ENCODE assay signal across 16 cellular contexts in the genomic region with DNA sequence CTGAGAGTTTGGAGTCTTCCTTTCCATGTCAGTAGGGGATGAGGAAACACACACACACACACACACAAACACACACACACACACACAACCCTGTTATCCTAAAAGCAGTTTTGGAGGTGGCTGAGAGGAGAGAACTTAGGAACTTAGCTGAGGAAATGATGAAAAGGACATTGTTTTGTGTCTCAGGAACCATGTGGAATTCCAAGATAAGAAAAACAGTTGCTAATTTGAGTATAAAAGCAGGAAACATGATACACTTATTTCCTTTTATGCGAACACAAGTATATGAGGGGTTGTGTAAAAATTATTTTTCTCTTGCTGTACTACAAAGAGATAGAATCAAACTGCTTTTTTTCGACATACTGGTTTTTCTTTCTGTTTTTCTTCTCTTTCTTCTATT. TPM values are rescaled to one million over a fixed set of nuclear protein-coding genes. Genes with fewer than 3 reads are reported as not detected.
DNase-seq lines count a peak whose midpoint lies in the region; ATAC-seq and TF ChIP-seq lines count a peak whose summit lies in the region.
"Had no signal": no experiment of that assay in that cellular context is flagged by ENCODE, and none has a peak within 500 bp of the region (broad histone marks: within the 10 kb centered on the region; RNA-seq: fewer than 3 reads in every experiment).

A gene with protein sequence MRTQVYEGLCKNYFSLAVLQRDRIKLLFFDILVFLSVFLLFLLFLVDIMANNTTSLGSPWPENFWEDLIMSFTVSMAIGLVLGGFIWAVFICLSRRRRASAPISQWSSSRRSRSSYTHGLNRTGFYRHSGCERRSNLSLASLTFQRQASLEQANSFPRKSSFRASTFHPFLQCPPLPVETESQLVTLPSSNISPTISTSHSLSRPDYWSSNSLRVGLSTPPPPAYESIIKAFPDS (plus strand): TSS at position 264 of the 400 bp plus-strand sequence. CDS start 6 bp downstream, at position 270.

- TF ChIP-seq CTCF in endodermal cell (conservative IDR thresholded peaks at IDR 0.05), result no peak
- TF ChIP-seq CTCF in Calu3 (IDR thresholded peaks at IDR 0.05; ENCODE audit: unreplicated experiment), result no peak

- H3K9ac ChIP-seq in endodermal cell (ENCODE audit: extremely low read depth, low read length, poor library complexity, severe bottlenecking) (no peak within 1 kb of the TSS), subcutaneous abdominal adipose tissue (ENCODE audit: low read length in 5 of 5) (peak within 1 kb of the TSS in 1 of 5 donors; percentile 45)
- H3K9ac ChIP-seq: BLaER1 had no signal

- H3K9me3 Mint-ChIP-seq in endodermal cell (no peaks in the 10 kb centered on the region), Calu3 (ENCODE audit: low read depth, unreplicated experiment) (no peaks in the 10 kb centered on the region)
- H3K9me3 Mint-ChIP-seq in activated T-cell treated with anti-CD3 and anti-CD28 coated beads, Interleukin-2, amount 50 U/mL, for 24 hours, result no peaks in the 10 kb centered on the region

- DNase-seq in OCI-M1 (lab: John Stamatoyannopoulos, UW) (peak; percentile 43), endodermal cell (no peak), left lobe of liver (ENCODE audit: low spot score) (no peak), Calu3 (no peak), HT-29 (ENCODE audit: low spot score) (no peak)
- no peak for DNase-seq in activated T-cell treated with anti-CD3 and anti-CD28 coated beads, Interleukin-2, amount 50 U/mL, for 24 hours
- no peak for DNase-seq in stimulated activated CD4-positive, alpha-beta T cell treated with anti-CD3 and anti-CD28 coated beads, Interleukin-2, amount 100 ng/mL, for 48 hours
- DNase-seq: activated CD4-positive, CD25-positive, alpha-beta regulatory T cell; cortex of kidney; glutamatergic neuron; H7; MM.1S had no signal

- CTCF ChIA-PET in Calu3 (lab: Charles Lee), result no interaction called here

- H3K4me1 ChIP-seq in endodermal cell (ENCODE audit: control insufficient read depth, insufficient read depth, low read length) (no peaks in the 10 kb centered on the region), subcutaneous abdominal adipose tissue (ENCODE audit: control insufficient read depth in 5 of 5, insufficient read depth in 5 of 5, low read length in 5 of 5) (peaks cover 0 to 14% (median 0%) of the 10 kb centered on the region in 5 donors)
- H3K4me1 ChIP-seq: BLaER1 had no signal

- H3K27me3 Mint-ChIP-seq in endodermal cell (ENCODE audit: insufficient read depth), result no peaks in the 10 kb centered on the region
- H3K27me3 Mint-ChIP-seq in Calu3 (ENCODE audit: unreplicated experiment), result no peaks in the 10 kb centered on the region
- H3K27me3 Mint-ChIP-seq in activated T-cell treated with anti-CD3 and anti-CD28 coated beads, Interleukin-2, amount 50 U/mL, for 24 hours, result peaks cover 22% of the 10 kb centered on the region

- 83% methylated on average over 2 of the region's 2 CpGs; no CpG with 5 or more reads in 1 of the 2 experiments for WGBS in endodermal cell (ENCODE audit: insufficient coverage in 1 of 2, insufficient read length in 1 of 2), 2 experiments

- BruUV-seq in Calu3 (replicated peaks; lab: Mats Ljungman, UMichigan), result no TSS peak

- H3K27ac ChIP-seq in endodermal cell (ENCODE audit: low read depth, low read length) (no peak within 1 kb of the TSS), subcutaneous abdominal adipose tissue (ENCODE audit: low read depth, low read length) (peak within 1 kb of the TSS; percentile 78)
- H3K27ac ChIP-seq: BLaER1, SK-N-MC had no signal

- H3K4me3 Mint-ChIP-seq in endodermal cell, result no peak within 1 kb of the TSS
- no peak within 1 kb of the TSS for H3K4me3 Mint-ChIP-seq in Calu3 (ENCODE audit: low read depth, unreplicated experiment)
- H3K4me3 Mint-ChIP-seq in activated T-cell treated with anti-CD3 and anti-CD28 coated beads, Interleukin-2, amount 50 U/mL, for 24 hours, result no peak within 1 kb of the TSS

- intact Hi-C loops in Calu3 (cut with micrococcal nuclease; ENCODE audit: unreplicated experiment), result no loop called here

- H3K4me3 ChIP-seq in endodermal cell (ENCODE audit: low read length) (no peak within 1 kb of the TSS), subcutaneous abdominal adipose tissue (ENCODE audit: low read depth in 1 of 5, low read length in 5 of 5) (peak within 1 kb of the TSS in 4 of 5 donors; percentile 9 to 58 (median 53))
- H3K4me3 ChIP-seq: BLaER1, SK-N-MC had no signal

- peaks cover 47% of the 10 kb centered on the region for H3K4me1 Mint-ChIP-seq in endodermal cell
- H3K4me1 Mint-ChIP-seq in Calu3 (ENCODE audit: low read depth, unreplicated experiment), result no peaks in the 10 kb centered on the region
- no peaks in the 10 kb centered on the region for H3K4me1 Mint-ChIP-seq in activated T-cell treated with anti-CD3 and anti-CD28 coated beads, Interleukin-2, amount 50 U/mL, for 24 hours (ENCODE audit: low read depth)

- ATAC-seq in left lobe of liver, result peak; percentile 52

- H3K27me3 ChIP-seq in endodermal cell (ENCODE audit: control insufficient read depth, insufficient read depth, low read length, poor library complexity, severe bottlenecking) (no peaks in the 10 kb centered on the region), subcutaneous abdominal adipose tissue (ENCODE audit: control insufficient read depth in 5 of 5, insufficient read depth in 4 of 5, low read length in 5 of 5) (no peaks in the 10 kb centered on the region)
- H3K27me3 ChIP-seq: BLaER1 had no signal

- H3K9me3 ChIP-seq in endodermal cell (ENCODE audit: control insufficient read depth, low read length), result no peaks in the 10 kb centered on the region
- H3K9me3 ChIP-seq in subcutaneous abdominal adipose tissue (ENCODE audit: control insufficient read depth in 5 of 5, low read length in 5 of 5), result no peaks in the 10 kb centered on the region
- H3K9me3 ChIP-seq: BLaER1 had no signal

- H3K36me3 ChIP-seq in endodermal cell (ENCODE audit: control insufficient read depth, insufficient read depth, low read length) (peaks cover 8% of the 10 kb centered on the region), subcutaneous abdominal adipose tissue (ENCODE audit: control insufficient read depth in 5 of 5, insufficient read depth in 5 of 5, low read length in 5 of 5) (no peaks in the 10 kb centered on the region)
- H3K36me3 ChIP-seq: BLaER1 had no signal

- H3K27ac Mint-ChIP-seq in endodermal cell, result peak within 1 kb of the TSS; percentile 67
- H3K27ac Mint-ChIP-seq in Calu3 (ENCODE audit: unreplicated experiment), result no peak within 1 kb of the TSS
- H3K27ac Mint-ChIP-seq in activated T-cell treated with anti-CD3 and anti-CD28 coated beads, Interleukin-2, amount 50 U/mL, for 24 hours, result no peak within 1 kb of the TSS

- H3K36me3 Mint-ChIP-seq in endodermal cell (ENCODE audit: low read depth), result peaks cover 20% of the 10 kb centered on the region
- no peaks in the 10 kb centered on the region for H3K36me3 Mint-ChIP-seq in Calu3 (ENCODE audit: insufficient read depth, unreplicated experiment)
- H3K36me3 Mint-ChIP-seq in activated T-cell treated with anti-CD3 and anti-CD28 coated beads, Interleukin-2, amount 50 U/mL, for 24 hours (ENCODE audit: low read depth), result no peaks in the 10 kb centered on the region

RNA-seq across cellular contexts. Expression of the gene that starts here (rescaled TPM):
- total RNA-seq in endodermal cell (10 to 100 TPM in 1 of 2 donors, 1 to 10 TPM in 1; 7.9 to 15.9 TPM), left lobe of liver (3.3 TPM), Calu3 (2022) (not detected in 2 replicates)
- polyA plus RNA-seq in endodermal cell (2013, experiment 1 of 2), result 6.2 TPM
- polyA plus RNA-seq in endodermal cell (2013, experiment 2 of 2), result 9.5 TPM
- total RNA-seq in HT-29 (2014; rRNA removed; shearing (Covaris generic)), result not detected in 2 replicates
- total RNA-seq: osteocyte had no signal
